In the genomic region with DNA sequence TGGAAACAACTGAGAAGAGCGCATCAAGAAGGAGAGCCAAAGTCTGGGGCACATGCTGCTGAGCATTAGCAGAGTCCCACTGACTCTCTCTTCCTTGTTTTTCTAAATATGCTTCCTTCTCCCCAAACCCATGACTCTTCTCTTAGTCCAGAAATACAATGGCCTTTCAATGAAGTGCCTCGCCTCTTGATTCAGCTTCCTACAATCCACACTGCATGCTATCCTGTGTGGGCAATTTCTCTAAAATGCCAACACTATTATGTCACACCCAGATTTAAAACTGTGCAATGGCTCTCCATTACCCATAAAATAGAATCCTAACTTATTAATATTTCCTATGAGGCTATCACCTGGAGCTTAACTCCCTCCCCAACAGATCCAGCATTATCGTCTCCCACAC, we compare ENCODE assay signal across 17 cellular contexts.
"Had no signal": no experiment of that assay in that cellular context is flagged by ENCODE, and none has a peak within 500 bp of the region (broad histone marks: within the 10 kb centered on the region; RNA-seq: fewer than 3 reads in every experiment).

No MANE protein-coding gene starts in this region.

- ATAC-seq: effector memory CD8-positive, alpha-beta T cell; gastrocnemius medialis; left lung had no signal

- H3K4me1 ChIP-seq: adrenal gland, gastrocnemius medialis, vagina had no signal

- H3K27ac ChIP-seq: adrenal gland, gastrocnemius medialis, left lung, vagina, VCaP had no signal

- H3K9me3 ChIP-seq: adrenal gland, gastrocnemius medialis, left lung, vagina had no signal

- DNase-seq: activated CD4-positive, alpha-beta T cell treated with anti-CD3 and anti-CD28 coated beads, Interleukin-2, amount 50 U/mL, for 1 hour; activated CD4-positive, CD25-positive, alpha-beta regulatory T cell treated with anti-CD3 and anti-CD28 coated beads, Interleukin-2, amount 50 U/mL, for 72 hours; activated CD8-positive, alpha-beta memory T cell treated with anti-CD3 and anti-CD28 coated beads for 24 hours; activated CD8-positive, alpha-beta memory T cell treated with anti-CD3 and anti-CD28 coated beads, Interleukin-2, amount 50 U/mL, for 48 hours; activated gamma-delta T cell; adrenal gland; effector memory CD8-positive, alpha-beta T cell; gastrocnemius medialis; head of caudate nucleus; kidney; left lung; midbrain; occipital lobe; stimulated activated CD4-positive, alpha-beta T cell treated with anti-CD3 and anti-CD28 coated beads, Interleukin-2, amount 100 ng/mL, for 24 hours; trophoblast cell had no signal

- H3K27me3 ChIP-seq: adrenal gland, gastrocnemius medialis, left lung, vagina had no signal

- H3K4me3 ChIP-seq: adrenal gland, gastrocnemius medialis, left lung, vagina had no signal

- H3K36me3 ChIP-seq: adrenal gland, gastrocnemius medialis, left lung, vagina had no signal
